In the genomic region with DNA sequence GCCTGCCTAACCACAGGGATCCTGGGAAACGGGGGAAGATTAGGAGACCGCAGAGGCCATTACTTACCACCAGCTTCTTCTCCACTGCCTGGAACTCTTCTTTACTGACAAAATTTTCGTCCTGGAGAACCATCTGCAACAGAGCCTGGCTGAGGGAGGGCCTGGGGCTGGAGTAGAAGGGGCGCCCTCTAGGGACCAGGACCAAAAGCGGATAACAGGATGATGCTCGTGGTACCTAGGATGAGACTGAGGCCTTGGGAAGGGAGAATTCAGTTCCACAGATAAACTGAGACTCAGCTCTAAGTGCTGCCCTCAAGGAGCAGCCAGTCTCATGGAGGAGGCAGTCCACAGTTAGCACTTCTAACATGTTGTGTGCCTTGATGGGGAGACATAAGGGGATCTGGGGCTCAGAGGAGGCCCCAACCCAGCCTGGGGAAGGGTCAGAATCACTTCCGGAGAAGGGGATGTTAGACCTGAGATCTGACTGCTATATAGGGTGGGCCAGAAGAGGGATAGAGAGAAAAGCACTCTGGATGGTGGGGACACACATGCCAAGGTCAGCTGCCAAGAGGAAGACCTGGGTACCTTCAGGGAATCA, we compare ENCODE assay signal across 8 cellular contexts. TPM values are rescaled to one million over a fixed set of nuclear protein-coding genes. Genes with fewer than 3 reads are reported as not detected.
A peak's percentile ranks its signal among the peaks of the same experiment; 100 is the strongest.
DNase-seq lines count a peak whose midpoint lies in the region; ATAC-seq, FAIRE-seq and TF ChIP-seq lines count a peak whose summit lies in the region.

No MANE protein-coding gene starts in this region.

- peaks cover 22 to 43% (median 31%) of the 10 kb centered on the region in 7 donors for H3K4me1 Mint-ChIP-seq in naive thymus-derived CD4-positive, alpha-beta T cell

- H3K4me1 ChIP-seq in K562 (replicated peaks in 1 of 2; ENCODE audit: control insufficient read depth in 2 of 2, insufficient read depth in 2 of 2, low read length in 2 of 2) = peaks cover 11 to 15% of the 10 kb centered on the region in 2 experiments; a peak in 4 of 5 replicates
- peaks cover 16% of the 10 kb centered on the region in 2 donors for H3K4me1 ChIP-seq in naive thymus-derived CD4-positive, alpha-beta T cell (ENCODE audit: control insufficient read depth in 2 of 2, insufficient read depth in 2 of 2, low read length in 2 of 2)

- H3K27ac Mint-ChIP-seq in naive thymus-derived CD4-positive, alpha-beta T cell = peak overlapping the region; percentile 96 to 100 (median 99)

- peak; percentile 12 to 17 for DNase-seq in NCI-H524 (lab: John Stamatoyannopoulos, UW)
- no peak for DNase-seq in NCI-H524 treated with DMSO at 0.1 percent for 48 hours (lab: John Stamatoyannopoulos, UW)
- DNase-seq in NAMALWA (ENCODE audit: low spot score) = peak; percentile 42
- peak; percentile 69 to 75 (median 70) for DNase-seq in K562 (ENCODE audit: extremely low read depth in 1 of 4, low spot score in 3 of 4)
- DNase-seq in naive thymus-derived CD4-positive, alpha-beta T cell = no peak
- no peak for DNase-seq in stimulated activated CD4-positive, alpha-beta T cell treated with anti-CD3 and anti-CD28 coated beads, Interleukin-1b, Interleukin-23, amount 100 ng/mL, for 48 hours
- no peak for DNase-seq in NCI-H2081 treated with DMSO at 0.1 percent for 48 hours (lab: John Stamatoyannopoulos, UW)

- no TSS peak for BruUV-seq in K562 (replicated peaks; lab: Mats Ljungman, UMichigan)

- peaks cover 4 to 7% (median 5%) of the 10 kb centered on the region in 5 donors for H3K36me3 Mint-ChIP-seq in naive thymus-derived CD4-positive, alpha-beta T cell

- no peaks in the 10 kb centered on the region for H3K9me3 ChIP-seq in K562 (replicated peaks; ENCODE audit: control insufficient read depth, insufficient read depth, low read depth, low read length)
- no peaks in the 10 kb centered on the region for H3K9me3 ChIP-seq in naive thymus-derived CD4-positive, alpha-beta T cell (ENCODE audit: control insufficient read depth in 2 of 3, low read length in 3 of 3)

- WGBS in K562 (ENCODE audit: insufficient coverage, low coverage, missing lambda C conversion rate) = 54% methylated on average over 7 of the region's 7 CpGs

- no peak for TF ChIP-seq EP300 in K562 (IDR thresholded peaks at IDR 0.05; ENCODE audit: low read length)

- no peaks in the 10 kb centered on the region for H4K20me1 ChIP-seq in K562 (replicated peaks; ENCODE audit: control insufficient read depth, insufficient read depth, low read length)

- H3K27me3 ChIP-seq in K562 (ENCODE audit: control insufficient read depth in 2 of 2, insufficient read depth in 2 of 2, low read length in 2 of 2) = no peaks in the 10 kb centered on the region
- H3K27me3 ChIP-seq in naive thymus-derived CD4-positive, alpha-beta T cell (ENCODE audit: control insufficient read depth in 2 of 2, insufficient read depth in 2 of 2, low read length in 2 of 2) = no peaks in the 10 kb centered on the region

- FAIRE-seq in K562 (lab: Jason Lieb, UNC) = peak; percentile 35

- peak; percentile 60 for ATAC-seq in K562
- no peak for ATAC-seq in naive thymus-derived CD4-positive, alpha-beta T cell
- ATAC-seq in HG03097 (IDR thresholded peaks at IDR 0.05; ENCODE audit: low FRiP score, unreplicated experiment) = no peak

- POLR2A ChIA-PET in K562 (lab: Yijun Ruan, JAX) = interaction anchor here (0.6 to 1.7 kb wide), 5 partner anchors 14 to 100 kb away, joined by 3 to 7 read pairs (median 3); a partner anchor contains a TSS
- POLR2A ChIA-PET in naive thymus-derived CD4-positive, alpha-beta T cell (lab: Charles Lee) = interaction anchor here (0.5 to 3.2 kb wide), 10 partner anchors 11 to 167 kb away, joined by 3 to 24 read pairs (median 4); a partner anchor contains a TSS

- H3K9me1 ChIP-seq in K562 (ENCODE audit: control insufficient read depth, insufficient read depth, low read length) = no peaks in the 10 kb centered on the region

- intact Hi-C loops in K562 (cut with micrococcal nuclease) = loop anchor here (2.0 to 5.0 kb wide), 2 partner anchors 18 to 60 kb away; a partner anchor contains a TSS
- intact Hi-C loops in naive thymus-derived CD4-positive, alpha-beta T cell (cut with micrococcal nuclease) = loop anchor here (1.0 to 5.0 kb wide), 5 partner anchors 204 to 1065 kb away; a partner anchor contains a TSS

- TF ChIP-seq POLR2A in K562 (conservative IDR thresholded peaks at IDR 0.05) = no peak

- no peaks in the 10 kb centered on the region for H3K27me3 Mint-ChIP-seq in naive thymus-derived CD4-positive, alpha-beta T cell

- no peak overlapping the region for H3K27ac ChIP-seq in K562 (ENCODE audit: extremely low read depth, low read depth, low read length)
- peak overlapping the region; percentile 88 for H3K27ac ChIP-seq in naive thymus-derived CD4-positive, alpha-beta T cell (ENCODE audit: low read depth, low read length)

- H3K4me3 Mint-ChIP-seq in naive thymus-derived CD4-positive, alpha-beta T cell = peak overlapping the region; percentile 88 to 98 (median 94)

- H3K36me3 ChIP-seq in K562 (ENCODE audit: control insufficient read depth, insufficient read depth, low read length) = 0 out of 3 replicates have a peak, but pooled peaks cover 2% of the 10 kb centered on the region
- no peaks in the 10 kb centered on the region for H3K36me3 ChIP-seq in naive thymus-derived CD4-positive, alpha-beta T cell (ENCODE audit: control insufficient read depth in 2 of 3, insufficient read depth in 3 of 3, low read length in 3 of 3)

- H3K4me3 ChIP-seq in K562 = no peak overlapping the region
- peak overlapping the region; percentile 56 for H3K4me3 ChIP-seq in naive thymus-derived CD4-positive, alpha-beta T cell (ENCODE audit: low read length)

- peak; percentile 62 to 76 (median 67) for TF ChIP-seq CTCF in K562 (IDR thresholded peaks at IDR 0.05 in 2 of 3, conservative IDR thresholded peaks at IDR 0.05 in 1 of 3; ENCODE audit: insufficient read depth in 2 of 3, low read depth in 1 of 3, low read length in 3 of 3)

- in situ Hi-C loops in K562 (cut with MboI) = no loop called here

- peak overlapping the region in 1 of 2 experiments; percentile 73; a peak in 1 of 4 replicates for H3K9ac ChIP-seq in K562 (ENCODE audit: insufficient read depth in 1 of 2, low read depth in 2 of 2, low read length in 2 of 2)

- no peaks in the 10 kb centered on the region for H3K79me2 ChIP-seq in K562 (ENCODE audit: control insufficient read depth, insufficient read depth, low read length)

- peak in 1 of 2 experiments; percentile 31; a peak in 2 of 4 replicates for TF ChIP-seq RAD21 in K562 (CRISPR knock-in tag; conservative IDR thresholded peaks at IDR 0.05 in 1 of 2, IDR thresholded peaks at IDR 0.05 in 1 of 2)

- no peaks in the 10 kb centered on the region for H3K9me3 Mint-ChIP-seq in naive thymus-derived CD4-positive, alpha-beta T cell

- peak overlapping the region; percentile 99 for H3K4me2 ChIP-seq in K562 (ENCODE audit: insufficient read depth, low read length)

- H2AFZ ChIP-seq in K562 (ENCODE audit: low read depth, low read length) = no peak overlapping the region

- CTCF ChIA-PET in K562 (lab: Yijun Ruan, JAX; ENCODE audit: low intra/inter-chr PET ratio) = no interaction called here
- CTCF ChIA-PET in naive thymus-derived CD4-positive, alpha-beta T cell (lab: Charles Lee) = interaction anchor here (0.5 to 2.2 kb wide), 5 partner anchors 8 to 111 kb away, joined by 3 to 7 read pairs (median 3); a partner anchor contains a TSS

RNA-seq across cellular contexts. Expression of a gene that starts 1.2 kb away (rescaled TPM):
- 13.3 and 27.5 TPM in 2 replicates for total RNA-seq in K562 (2011; cell fraction: chromatin; rRNA removed; ENCODE audit: low replicate concordance)
- 19.8 and 20.0 TPM in 2 replicates for total RNA-seq in K562 (2011; cell fraction: nucleolus; rRNA removed)
- 14.7 and 17.5 TPM in 2 replicates for total RNA-seq in K562 (2011; cell fraction: nucleoplasm; rRNA removed)
- total RNA-seq in K562 (2014; rRNA removed) = 10.7 and 12.6 TPM in 2 replicates
- 9.3 and 9.6 TPM in 2 replicates for total RNA-seq in K562 (2014; rRNA removed; fragmentation: Illumina TruSeq; extraction: Trizol)
- 5.8 and 7.2 TPM in 2 replicates for total RNA-seq in K562 (2015; rRNA removed; fragmentation: Illumina TruSeq; extraction: Trizol)
- 6.0 and 8.0 TPM in 2 replicates for total RNA-seq in K562 (2021)
- 4.9 and 7.4 TPM in 2 replicates for polyA plus RNA-seq in K562 (2011; rRNA removed)
- polyA plus RNA-seq in K562 (2011; cell fraction: cytosol; rRNA removed) = 1.4 and 1.9 TPM in 2 replicates
- polyA plus RNA-seq in K562 (2011; cell fraction: nucleus; rRNA removed) = 5.4 and 7.1 TPM in 2 replicates
- 10.1 and 11.8 TPM in 2 replicates for polyA plus RNA-seq in K562 (2012)
- 10.2 and 10.4 TPM in 2 replicates for polyA plus RNA-seq in K562 (2014; fragmentation: Illumina TruSeq; extraction: Trizol)
- 1 to 10 TPM; 4.1 to 4.6 TPM for polyA plus RNA-seq in K562 (2014; fragmentation: Nextera tagmentation; extraction: Ambion mirVana)
- 9.9 and 14.4 TPM in 2 replicates for polyA plus RNA-seq in K562 (2014; rRNA removed)
- polyA minus RNA-seq in K562 (2011; rRNA and poly(A)+ RNA removed) = 4.3 and 5.1 TPM in 2 replicates
- 1.4 TPM in 1 of 2 replicates, not detected in the other for polyA minus RNA-seq in K562 (2011; cell fraction: cytosol; rRNA and poly(A)+ RNA removed)
- 2.8 and 4.1 TPM in 2 replicates for polyA minus RNA-seq in K562 (2011; cell fraction: nucleus; rRNA and poly(A)+ RNA removed)
- 1 to 10 TPM; 4.4 to 7.6 (median 5.8) TPM for total RNA-seq in naive thymus-derived CD4-positive, alpha-beta T cell
- polyA plus RNA-seq in naive thymus-derived CD4-positive, alpha-beta T cell = 1 to 10 TPM; 4.6 to 6.6 TPM

RNA-seq across cellular contexts. Expression of a gene that starts 7.8 kb away (rescaled TPM):
- total RNA-seq in K562 (2011; cell fraction: chromatin; rRNA removed; ENCODE audit: low replicate concordance) = 1.1 and 4.1 TPM in 2 replicates
- total RNA-seq in K562 (2011; cell fraction: nucleolus; rRNA removed) = 3.4 and 4.3 TPM in 2 replicates
- 2.1 and 2.2 TPM in 2 replicates for total RNA-seq in K562 (2011; cell fraction: nucleoplasm; rRNA removed)
- 1.1 and 1.2 TPM in 2 replicates for total RNA-seq in K562 (2014; rRNA removed)
- total RNA-seq in K562 (2014; rRNA removed; fragmentation: Illumina TruSeq; extraction: Trizol) = 0.33 and 0.35 TPM in 2 replicates
- 0.58 and 0.75 TPM in 2 replicates for total RNA-seq in K562 (2015; rRNA removed; fragmentation: Illumina TruSeq; extraction: Trizol)
- total RNA-seq in K562 (2021) = 1.6 and 1.8 TPM in 2 replicates
- polyA plus RNA-seq in K562 (2011; rRNA removed) = 0.45 and 0.47 TPM in 2 replicates
- polyA plus RNA-seq in K562 (2011; cell fraction: cytosol; rRNA removed) = 0.47 and 1.6 TPM in 2 replicates
- polyA plus RNA-seq in K562 (2011; cell fraction: nucleus; rRNA removed) = 1.3 and 2.6 TPM in 2 replicates
- polyA plus RNA-seq in K562 (2012) = 0.85 and 3.5 TPM in 2 replicates
- 0.42 and 0.57 TPM in 2 replicates for polyA plus RNA-seq in K562 (2014; fragmentation: Illumina TruSeq; extraction: Trizol)
- under 1 TPM; 0.01 TPM for polyA plus RNA-seq in K562 (2014; fragmentation: Nextera tagmentation; extraction: Ambion mirVana)
- polyA plus RNA-seq in K562 (2014; rRNA removed) = 1.2 and 1.5 TPM in 2 replicates
- polyA minus RNA-seq in K562 (2011; rRNA and poly(A)+ RNA removed) = 0.27 and 0.60 TPM in 2 replicates
- 0.76 TPM in 1 of 2 replicates, not detected in the other for polyA minus RNA-seq in K562 (2011; cell fraction: cytosol; rRNA and poly(A)+ RNA removed)
- 0.67 and 0.94 TPM in 2 replicates for polyA minus RNA-seq in K562 (2011; cell fraction: nucleus; rRNA and poly(A)+ RNA removed)
- 1 to 10 TPM in 2 of 5 experiments, under 1 TPM in 3; 0.58 to 4.9 (median 0.97) TPM for total RNA-seq in naive thymus-derived CD4-positive, alpha-beta T cell
- polyA plus RNA-seq in naive thymus-derived CD4-positive, alpha-beta T cell = under 1 TPM in 1 of 2 donors, not detected in 1; 0.26 TPM

RNA-seq across cellular contexts. Expression of a gene that starts 12.9 kb away (rescaled TPM):
- total RNA-seq in K562 (2011; cell fraction: chromatin; rRNA removed; ENCODE audit: low replicate concordance) = 0.65 and 3.0 TPM in 2 replicates
- total RNA-seq in K562 (2011; cell fraction: nucleolus; rRNA removed) = 1.6 and 2.5 TPM in 2 replicates
- 0.73 and 1.3 TPM in 2 replicates for total RNA-seq in K562 (2011; cell fraction: nucleoplasm; rRNA removed)
- total RNA-seq in K562 (2014; rRNA removed) = 0.37 TPM in 1 of 2 replicates, not detected in the other
- total RNA-seq in K562 (2014; rRNA removed; fragmentation: Illumina TruSeq; extraction: Trizol) = not detected in 2 replicates
- not detected in 2 replicates for total RNA-seq in K562 (2015; rRNA removed; fragmentation: Illumina TruSeq; extraction: Trizol)
- total RNA-seq in K562 (2021) = 0.31 TPM in 2 replicates
- polyA plus RNA-seq in K562 (2011; rRNA removed) = 0.13 and 0.15 TPM in 2 replicates
- not detected in 2 replicates for polyA plus RNA-seq in K562 (2011; cell fraction: cytosol; rRNA removed)
- polyA plus RNA-seq in K562 (2011; cell fraction: nucleus; rRNA removed) = 0.29 and 0.36 TPM in 2 replicates
- 0.13 and 0.89 TPM in 2 replicates for polyA plus RNA-seq in K562 (2012)
- polyA plus RNA-seq in K562 (2014; fragmentation: Illumina TruSeq; extraction: Trizol) = not detected in 2 replicates
- not detected for polyA plus RNA-seq in K562 (2014; fragmentation: Nextera tagmentation; extraction: Ambion mirVana)
- 0.13 TPM in 1 of 2 replicates, not detected in the other for polyA plus RNA-seq in K562 (2014; rRNA removed)
- polyA minus RNA-seq in K562 (2011; rRNA and poly(A)+ RNA removed) = 0.14 TPM in 1 of 2 replicates, not detected in the other
- polyA minus RNA-seq in K562 (2011; cell fraction: cytosol; rRNA and poly(A)+ RNA removed) = not detected in 2 replicates
- 0.13 and 0.78 TPM in 2 replicates for polyA minus RNA-seq in K562 (2011; cell fraction: nucleus; rRNA and poly(A)+ RNA removed)
- total RNA-seq in naive thymus-derived CD4-positive, alpha-beta T cell = 10 to 100 TPM in 3 of 5 experiments, under 1 TPM in 2; 0.60 to 70.6 (median 12.8) TPM
- under 1 TPM; 0.25 to 0.80 TPM for polyA plus RNA-seq in naive thymus-derived CD4-positive, alpha-beta T cell

RNA-seq across cellular contexts. Expression of a gene that starts 19.6 kb away (rescaled TPM):
- 1.0 TPM in 1 of 2 replicates, not detected in the other for total RNA-seq in K562 (2011; cell fraction: chromatin; rRNA removed; ENCODE audit: low replicate concordance)
- total RNA-seq in K562 (2011; cell fraction: nucleolus; rRNA removed) = 0.79 and 1.2 TPM in 2 replicates
- total RNA-seq in K562 (2011; cell fraction: nucleoplasm; rRNA removed) = 1.5 and 1.7 TPM in 2 replicates
- total RNA-seq in K562 (2014; rRNA removed) (not detected in 2 replicates), K562 (2014; rRNA removed; fragmentation: Illumina TruSeq; extraction: Trizol) (not detected in 2 replicates), K562 (2015; rRNA removed; fragmentation: Illumina TruSeq; extraction: Trizol) (not detected in 2 replicates), K562 (2021) (0.40 TPM in 1 of 2 replicates, not detected in the other)
- polyA plus RNA-seq in K562 (2011; rRNA removed) (0.08 TPM in 1 of 2 replicates, not detected in the other), K562 (2014; fragmentation: Illumina TruSeq; extraction: Trizol) (0.04 TPM in 1 of 2 replicates, not detected in the other), K562 (2014; fragmentation: Nextera tagmentation; extraction: Ambion mirVana) (under 1 TPM; 0.03 to 0.06 TPM), K562 (2014; rRNA removed) (0.20 TPM in 1 of 2 replicates, not detected in the other)
- polyA plus RNA-seq in K562 (2011; cell fraction: cytosol; rRNA removed) = 0.10 TPM in 1 of 2 replicates, not detected in the other
- polyA plus RNA-seq in K562 (2011; cell fraction: nucleus; rRNA removed) = 0.37 and 0.81 TPM in 2 replicates
- 0.25 and 0.58 TPM in 2 replicates for polyA plus RNA-seq in K562 (2012)
- 0.21 TPM in 1 of 2 replicates, not detected in the other for polyA minus RNA-seq in K562 (2011; rRNA and poly(A)+ RNA removed)
- not detected in 2 replicates for polyA minus RNA-seq in K562 (2011; cell fraction: cytosol; rRNA and poly(A)+ RNA removed)
- polyA minus RNA-seq in K562 (2011; cell fraction: nucleus; rRNA and poly(A)+ RNA removed) = 0.13 TPM in 1 of 2 replicates, not detected in the other
- 1 to 10 TPM in 1 of 5 experiments, not detected in 4; 4.7 TPM for total RNA-seq in naive thymus-derived CD4-positive, alpha-beta T cell
- not detected for polyA plus RNA-seq in naive thymus-derived CD4-positive, alpha-beta T cell

RNA-seq across cellular contexts. Expression of a gene that starts 36.7 kb away (rescaled TPM):
- 2.3 and 4.5 TPM in 2 replicates for total RNA-seq in K562 (2011; cell fraction: chromatin; rRNA removed; ENCODE audit: low replicate concordance)
- 0.79 and 1.3 TPM in 2 replicates for total RNA-seq in K562 (2011; cell fraction: nucleolus; rRNA removed)
- total RNA-seq in K562 (2011; cell fraction: nucleoplasm; rRNA removed) = 3.1 and 3.3 TPM in 2 replicates
- total RNA-seq in K562 (2014; rRNA removed) = 1.5 and 2.1 TPM in 2 replicates
- total RNA-seq in K562 (2014; rRNA removed; fragmentation: Illumina TruSeq; extraction: Trizol) = 7.3 TPM in 2 replicates
- total RNA-seq in K562 (2015; rRNA removed; fragmentation: Illumina TruSeq; extraction: Trizol) = 2.8 and 4.9 TPM in 2 replicates
- total RNA-seq in K562 (2021) = 5.0 and 7.5 TPM in 2 replicates
- 5.4 and 8.7 TPM in 2 replicates for polyA plus RNA-seq in K562 (2011; rRNA removed)
- polyA plus RNA-seq in K562 (2011; cell fraction: cytosol; rRNA removed) = 2.0 and 4.2 TPM in 2 replicates
- polyA plus RNA-seq in K562 (2011; cell fraction: nucleus; rRNA removed) = 1.1 and 1.4 TPM in 2 replicates
- polyA plus RNA-seq in K562 (2012) = 5.5 and 6.8 TPM in 2 replicates
- polyA plus RNA-seq in K562 (2014; fragmentation: Illumina TruSeq; extraction: Trizol) = 8.4 and 8.7 TPM in 2 replicates
- 10 to 100 TPM in 1 of 2 experiments, 1 to 10 TPM in 1; 7.7 to 13.3 TPM for polyA plus RNA-seq in K562 (2014; fragmentation: Nextera tagmentation; extraction: Ambion mirVana)
- polyA plus RNA-seq in K562 (2014; rRNA removed) = 6.2 and 10.9 TPM in 2 replicates
- 2.5 and 5.2 TPM in 2 replicates for polyA minus RNA-seq in K562 (2011; rRNA and poly(A)+ RNA removed)
- polyA minus RNA-seq in K562 (2011; cell fraction: cytosol; rRNA and poly(A)+ RNA removed) = 1.8 and 2.4 TPM in 2 replicates
- 0.40 and 0.89 TPM in 2 replicates for polyA minus RNA-seq in K562 (2011; cell fraction: nucleus; rRNA and poly(A)+ RNA removed)
- 1 to 10 TPM; 2.2 to 9.7 (median 4.9) TPM for total RNA-seq in naive thymus-derived CD4-positive, alpha-beta T cell
- 1 to 10 TPM; 3.8 to 6.8 TPM for polyA plus RNA-seq in naive thymus-derived CD4-positive, alpha-beta T cell

Comparison
In these comparisons a context has a peak if more than half of its experiments do, and no peak if none do; other contexts are left out.
1. DNase-seq: peak in NCI-H524 (2 of 2), NAMALWA (single experiment) and K562 (4 of 4); none in NCI-H524 treated with DMSO at 0.1 percent for 48 hours (single experiment), naive thymus-derived CD4-positive, alpha-beta T cell (0 of 9), stimulated activated CD4-positive, alpha-beta T cell treated with anti-CD3 and anti-CD28 coated beads, Interleukin-1b, Interleukin-23, amount 100 ng/mL, for 48 hours (single experiment) and NCI-H2081 treated with DMSO at 0.1 percent for 48 hours (single experiment).